7 cellular contexts compared by ENCODE assay signal in the genomic region with DNA sequence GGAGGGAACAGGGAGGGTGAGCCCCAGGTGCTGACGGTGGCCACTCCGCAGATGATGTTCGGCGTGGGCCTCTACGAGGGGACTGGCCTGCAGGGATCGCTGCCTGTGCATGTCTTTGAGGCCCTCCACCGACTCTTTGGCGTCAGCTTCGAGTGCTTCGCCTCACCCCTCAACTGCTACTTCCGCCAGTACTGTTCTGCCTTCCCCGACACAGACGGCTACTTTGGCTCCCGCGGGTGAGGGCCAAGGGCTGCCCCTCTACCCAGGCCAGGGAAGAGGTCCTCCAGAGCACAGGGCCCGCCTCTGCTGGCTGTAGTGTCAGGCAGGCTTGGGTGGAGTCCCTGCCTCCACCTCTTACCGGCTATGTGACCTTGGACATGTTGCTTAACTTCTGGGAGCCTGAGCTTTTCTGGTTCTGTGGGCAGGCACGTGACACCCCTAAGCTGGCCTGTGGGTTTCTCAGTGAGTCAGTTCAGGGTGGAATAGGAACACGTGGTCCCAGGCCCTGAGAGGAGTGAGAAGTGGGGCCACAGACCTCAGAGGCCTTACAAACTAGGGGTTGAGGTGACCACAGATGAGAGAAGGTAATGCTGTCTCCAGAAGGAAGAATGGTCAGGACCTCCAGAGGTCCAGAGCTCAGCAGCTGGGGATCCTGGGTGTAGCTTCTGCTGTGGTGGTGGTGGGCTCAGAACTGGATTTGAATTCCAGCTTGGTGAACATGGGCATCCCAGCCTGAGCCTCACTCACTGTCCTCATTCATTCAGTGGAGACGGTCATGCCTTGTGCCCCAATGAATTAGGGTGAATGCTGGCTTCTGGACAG. TPM values are rescaled to one million over a fixed set of nuclear protein-coding genes. Genes with fewer than 3 reads are reported as not detected.
DNase-seq lines count a peak whose midpoint lies in the region; ATAC-seq and TF ChIP-seq lines count a peak whose summit lies in the region.

No MANE protein-coding gene starts in this region.

- POLR2A ChIA-PET in activated CD8-positive, alpha-beta T cell treated with anti-CD3 and anti-CD28 coated beads, Interleukin-2, amount 10 ng/mL, durations not matched to agents 7 days and 5 days (lab: Charles Lee) = interaction anchor here (0.7 to 0.8 kb wide), 3 partner anchors 11 to 18 kb away, joined by 3 to 4 read pairs (median 3); partner anchors contain the start of gene PCIF1

- H3K27me3 Mint-ChIP-seq in activated CD8-positive, alpha-beta T cell treated with anti-CD3 and anti-CD28 coated beads, Interleukin-2, amount 10 ng/mL, durations not matched to agents 7 days and 5 days (ENCODE audit: low read depth) = no peaks in the 10 kb centered on the region
- no peaks in the 10 kb centered on the region for H3K27me3 Mint-ChIP-seq in osteocyte (ENCODE audit: unreplicated experiment)
- H3K27me3 Mint-ChIP-seq in nephron progenitor cell (ENCODE audit: low read depth, poor library complexity) = peaks cover 3% of the 10 kb centered on the region

- intact Hi-C loops in heart right ventricle (cut with DNase I) = loop anchor here in 1 of 10 donors (10.0 kb wide), 1 partner anchor 62 kb away; the partner anchor contains the start of genes SPATA25 and ZSWIM1

- ATAC-seq in activated CD8-positive, alpha-beta T cell treated with anti-CD3 and anti-CD28 coated beads, Interleukin-2, amount 10 ng/mL, durations not matched to agents 7 days and 5 days = peak; percentile 34
- peak in 7 of 8 donors; percentile 6 to 66 (median 18) for ATAC-seq in heart right ventricle

- H3K4me3 ChIP-seq in heart right ventricle = no peak overlapping the region

- peaks cover 0 to 100% (median 75%) of the 10 kb centered on the region in 9 donors for H3K36me3 ChIP-seq in heart right ventricle

- no peak overlapping the region for H3K4me3 Mint-ChIP-seq in activated CD8-positive, alpha-beta T cell treated with anti-CD3 and anti-CD28 coated beads, Interleukin-2, amount 10 ng/mL, durations not matched to agents 7 days and 5 days
- H3K4me3 Mint-ChIP-seq in osteocyte (ENCODE audit: unreplicated experiment) = no peak overlapping the region
- H3K4me3 Mint-ChIP-seq in nephron progenitor cell = no peak overlapping the region

- H3K9me3 ChIP-seq in heart right ventricle = no peaks in the 10 kb centered on the region

- peaks cover 0 to 38% (median 0%) of the 10 kb centered on the region in 9 donors for H3K4me1 ChIP-seq in heart right ventricle

- H3K36me3 Mint-ChIP-seq in activated CD8-positive, alpha-beta T cell treated with anti-CD3 and anti-CD28 coated beads, Interleukin-2, amount 10 ng/mL, durations not matched to agents 7 days and 5 days (ENCODE audit: low read depth) = peaks cover 58% of the 10 kb centered on the region
- H3K36me3 Mint-ChIP-seq in osteocyte (ENCODE audit: unreplicated experiment) = peaks cover 31% of the 10 kb centered on the region
- peaks cover 28% of the 10 kb centered on the region for H3K36me3 Mint-ChIP-seq in nephron progenitor cell (ENCODE audit: low read depth)

- H3K27me3 ChIP-seq in heart right ventricle = no peaks in the 10 kb centered on the region

- peak overlapping the region in 2 of 10 donors; percentile 19 to 70 for H3K27ac ChIP-seq in heart right ventricle

- CTCF ChIA-PET in activated CD8-positive, alpha-beta T cell treated with anti-CD3 and anti-CD28 coated beads, Interleukin-2, amount 10 ng/mL, durations not matched to agents 7 days and 5 days (lab: Charles Lee) = interaction anchor here (0.7 to 1.2 kb wide), 3 partner anchors 12 to 24 kb away, joined by 3 to 5 read pairs (median 3); partner anchors contain the start of gene PCIF1

- whole genome bisulfite sequencing in heart right ventricle, 2 donors = 82 to 89% methylated on average over 20 of the region's 20 CpGs

- peak overlapping the region; percentile 66 for H3K27ac Mint-ChIP-seq in activated CD8-positive, alpha-beta T cell treated with anti-CD3 and anti-CD28 coated beads, Interleukin-2, amount 10 ng/mL, durations not matched to agents 7 days and 5 days
- H3K27ac Mint-ChIP-seq in osteocyte (ENCODE audit: unreplicated experiment) = no peak overlapping the region
- no peak overlapping the region for H3K27ac Mint-ChIP-seq in nephron progenitor cell

- DNase-seq in HuH-7.5 (ENCODE audit: low spot score) (peak; percentile 42), heart right ventricle (no peak), osteocyte (ENCODE audit: extremely low spot score, unreplicated experiment) (no peak), nephron progenitor cell (no peak), NCI-H187 (lab: John Stamatoyannopoulos, UW) (no peak)
- DNase-seq in activated CD8-positive, alpha-beta T cell treated with anti-CD3 and anti-CD28 coated beads, Interleukin-2, amount 10 ng/mL, durations not matched to agents 7 days and 5 days = peak; percentile 55
- peak; percentile 34 to 48 for DNase-seq in stimulated activated CD8-positive, alpha-beta memory T cell treated with anti-CD3 and anti-CD28 coated beads, Interleukin-7, amount 100 ng/mL, for 48 hours (ENCODE audit: extremely low read depth in 1 of 2, low read depth in 1 of 2)

- H3K9me3 Mint-ChIP-seq in activated CD8-positive, alpha-beta T cell treated with anti-CD3 and anti-CD28 coated beads, Interleukin-2, amount 10 ng/mL, durations not matched to agents 7 days and 5 days (ENCODE audit: insufficient read depth) = no peaks in the 10 kb centered on the region
- H3K9me3 Mint-ChIP-seq in osteocyte (ENCODE audit: unreplicated experiment) (no peaks in the 10 kb centered on the region), nephron progenitor cell (no peaks in the 10 kb centered on the region)

- peaks cover 8% of the 10 kb centered on the region for H3K4me1 Mint-ChIP-seq in activated CD8-positive, alpha-beta T cell treated with anti-CD3 and anti-CD28 coated beads, Interleukin-2, amount 10 ng/mL, durations not matched to agents 7 days and 5 days (ENCODE audit: low read depth)
- H3K4me1 Mint-ChIP-seq in osteocyte (ENCODE audit: unreplicated experiment) (no peaks in the 10 kb centered on the region), nephron progenitor cell (no peaks in the 10 kb centered on the region)

- TF ChIP-seq CTCF in heart right ventricle (IDR thresholded peaks at IDR 0.05) (no peak), osteocyte (IDR thresholded peaks at IDR 0.05) (no peak), nephron progenitor cell (IDR thresholded peaks at IDR 0.05) (no peak)

RNA-seq across cellular contexts. Expression of gene PCIF1, which starts 11.9 kb away (rescaled TPM):
- total RNA-seq in activated CD8-positive, alpha-beta T cell treated with anti-CD3 and anti-CD28 coated beads, Interleukin-2, amount 10 ng/mL, durations not matched to agents 7 days and 5 days = 10 to 100 TPM; 40.3 to 41.2 TPM
- total RNA-seq in heart right ventricle (10 to 100 TPM; 23.6 to 33.1 (median 27.4) TPM), osteocyte (34.6 and 42.1 TPM in 2 replicates)
- 10 to 100 TPM; 20.8 to 28.8 TPM for polyA plus RNA-seq in heart right ventricle

RNA-seq across cellular contexts. Expression of gene ZNF335, which starts 25.6 kb away (rescaled TPM):
- total RNA-seq in activated CD8-positive, alpha-beta T cell treated with anti-CD3 and anti-CD28 coated beads, Interleukin-2, amount 10 ng/mL, durations not matched to agents 7 days and 5 days = 10 to 100 TPM; 33.1 to 34.5 TPM
- total RNA-seq in heart right ventricle (10 to 100 TPM in 1 of 10 donors, 1 to 10 TPM in 9; 6.1 to 11.6 (median 7.3) TPM), osteocyte (23.9 and 24.6 TPM in 2 replicates)
- 10 to 100 TPM in 1 of 2 donors, 1 to 10 TPM in 1; 4.9 to 13.1 TPM for polyA plus RNA-seq in heart right ventricle

RNA-seq across cellular contexts. Expression of gene PLTP, which starts 34.4 kb away (rescaled TPM):
- 1 to 10 TPM; 2.2 to 2.8 TPM for total RNA-seq in activated CD8-positive, alpha-beta T cell treated with anti-CD3 and anti-CD28 coated beads, Interleukin-2, amount 10 ng/mL, durations not matched to agents 7 days and 5 days
- total RNA-seq in heart right ventricle = 100 to 1,000 TPM in 2 of 10 donors, 10 to 100 TPM in 8; 10.7 to 230 (median 32.7) TPM
- polyA plus RNA-seq in heart right ventricle = 10 to 100 TPM; 39.2 to 55.8 TPM
- 195 and 211 TPM in 2 replicates for total RNA-seq in osteocyte

RNA-seq across cellular contexts. Expression of gene CTSA, which starts 55.2 kb away (rescaled TPM):
- 10 to 100 TPM; 63.4 to 64.1 TPM for total RNA-seq in activated CD8-positive, alpha-beta T cell treated with anti-CD3 and anti-CD28 coated beads, Interleukin-2, amount 10 ng/mL, durations not matched to agents 7 days and 5 days
- total RNA-seq in heart right ventricle = 100 to 1,000 TPM in 8 of 10 donors, 10 to 100 TPM in 2; 75.1 to 173 (median 112) TPM
- polyA plus RNA-seq in heart right ventricle = 10 to 100 TPM; 77.4 to 98.7 TPM
- 310 and 318 TPM in 2 replicates for total RNA-seq in osteocyte

RNA-seq across cellular contexts. Expression of gene NEURL2, which starts 55.4 kb away (rescaled TPM):
- total RNA-seq in activated CD8-positive, alpha-beta T cell treated with anti-CD3 and anti-CD28 coated beads, Interleukin-2, amount 10 ng/mL, durations not matched to agents 7 days and 5 days = 1 to 10 TPM; 1.1 to 1.3 TPM
- total RNA-seq in heart right ventricle (10 to 100 TPM in 1 of 10 donors, 1 to 10 TPM in 9; 6.2 to 11.1 (median 8.3) TPM), osteocyte (7.3 and 7.4 TPM in 2 replicates)
- polyA plus RNA-seq in heart right ventricle = 1 to 10 TPM; 3.3 to 7.2 TPM

Comparison
In these comparisons a context has a peak if more than half of its experiments do, and no peak if none do; other contexts are left out.
1. DNase-seq: peak in HuH-7.5 (single experiment), activated CD8-positive, alpha-beta T cell treated with anti-CD3 and anti-CD28 coated beads, Interleukin-2, amount 10 ng/mL, durations not matched to agents 7 days and 5 days (single experiment) and stimulated activated CD8-positive, alpha-beta memory T cell treated with anti-CD3 and anti-CD28 coated beads, Interleukin-7, amount 100 ng/mL, for 48 hours (2 of 2); none in heart right ventricle (0 of 2), osteocyte (single experiment), nephron progenitor cell (single experiment) and NCI-H187 (0 of 2).